ENCODE assay signal across 8 cellular contexts in the genomic region with DNA sequence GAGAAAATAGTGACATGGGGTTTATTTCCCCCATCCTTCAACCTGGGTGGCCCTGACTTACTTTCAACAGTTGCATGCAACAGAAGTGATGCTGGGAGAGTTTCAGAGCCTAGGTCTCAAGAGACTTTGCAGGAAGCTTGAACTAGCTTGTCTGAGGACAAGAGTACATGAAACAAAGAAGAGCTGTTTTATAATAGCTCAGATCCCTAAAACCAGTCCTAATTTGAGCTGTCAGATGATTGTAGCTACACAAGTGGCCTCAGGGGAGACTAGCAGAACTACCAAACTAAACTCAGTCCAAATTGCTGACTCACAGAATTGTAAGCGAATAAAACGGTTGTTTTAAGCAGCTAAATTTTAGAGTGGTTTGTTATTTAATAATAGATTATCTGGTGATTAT. TPM values are rescaled to one million over a fixed set of nuclear protein-coding genes. Genes with fewer than 3 reads are reported as not detected.
DNase-seq lines count a peak whose midpoint lies in the region; ATAC-seq and TF ChIP-seq lines count a peak whose summit lies in the region.

No MANE protein-coding gene starts in this region.

- no peak overlapping the region for H4K5ac ChIP-seq in mesendoderm (ENCODE audit: low read length)

- H3K56ac ChIP-seq in mesendoderm (ENCODE audit: low read length) = no peak overlapping the region

- intact Hi-C loops in body of pancreas (cut with DNase I) = no loop called here

- H3K4me3 ChIP-seq in BE2C (ENCODE audit: low read depth, low read length) = no peak overlapping the region
- H3K4me3 ChIP-seq in body of pancreas = no peak overlapping the region
- H3K4me3 ChIP-seq in mesendoderm (ENCODE audit: low read length) = no peak overlapping the region

- ATAC-seq in GM19372 (IDR thresholded peaks at IDR 0.05; ENCODE audit: low read depth, unreplicated experiment) (peak; percentile 80), HG03280 (IDR thresholded peaks at IDR 0.05; ENCODE audit: unreplicated experiment) (peak; percentile 83), body of pancreas (peak; percentile 18)

- H3K18ac ChIP-seq in mesendoderm (ENCODE audit: low read length) = no peak overlapping the region

- no peak overlapping the region for H3K4ac ChIP-seq in mesendoderm (ENCODE audit: low read depth, low read length)

- H3K36me3 ChIP-seq in BE2C = no peaks in the 10 kb centered on the region; the same call in 1 of the 2 replicates
- H3K36me3 ChIP-seq in body of pancreas (replicated peaks in 1 of 2; ENCODE audit: insufficient read depth in 1 of 2, low read depth in 2 of 2) = no peaks in the 10 kb centered on the region
- H3K36me3 ChIP-seq in mesendoderm (ENCODE audit: control insufficient read depth, insufficient read depth, low read length) = no peaks in the 10 kb centered on the region

- H2BK15ac ChIP-seq in mesendoderm (replicated peaks; ENCODE audit: low read depth) = no peak overlapping the region

- no peaks in the 10 kb centered on the region for H3K27me3 ChIP-seq in BE2C
- no peaks in the 10 kb centered on the region for H3K27me3 ChIP-seq in body of pancreas
- no peaks in the 10 kb centered on the region for H3K27me3 ChIP-seq in mesendoderm (ENCODE audit: insufficient read depth, low read length, poor library complexity)

- no peak overlapping the region for H2BK5ac ChIP-seq in mesendoderm (ENCODE audit: low read length)

- no peak overlapping the region for H4K8ac ChIP-seq in mesendoderm (ENCODE audit: low read depth, low read length)

- H3K4me2 ChIP-seq in mesendoderm (ENCODE audit: low read length) = no peak overlapping the region

- H3K23ac ChIP-seq in mesendoderm (ENCODE audit: low read length) = no peak overlapping the region

- 42 to 52% methylated on average over 2 of the region's 2 CpGs for WGBS in body of pancreas, 2 donors
- no CpG with 5 or more reads among the region's 2 CpGs for WGBS in mesendoderm (ENCODE audit: extremely low coverage, insufficient coverage, low lambda C conversion rate)

- H3K9me3 ChIP-seq in BE2C (no peaks in the 10 kb centered on the region), body of pancreas (no peaks in the 10 kb centered on the region)

- H2BK120ac ChIP-seq in mesendoderm (ENCODE audit: low read depth, low read length) = no peak overlapping the region

- TF ChIP-seq POLR2A in body of pancreas (IDR thresholded peaks at IDR 0.05) = no peak

- H3K9ac ChIP-seq in mesendoderm (ENCODE audit: low read length) = no peak overlapping the region

- no peak overlapping the region for H2AK5ac ChIP-seq in mesendoderm (ENCODE audit: low read length)

- peaks cover 6% of the 10 kb centered on the region for H3K79me1 ChIP-seq in mesendoderm (ENCODE audit: low read length)

- peaks cover 23% of the 10 kb centered on the region for H3K79me2 ChIP-seq in mesendoderm (ENCODE audit: control insufficient read depth, insufficient read depth, low read length)

- H3K4me1 ChIP-seq in BE2C (peaks cover 17% of the 10 kb centered on the region), body of pancreas (peaks cover 18% of the 10 kb centered on the region), mesendoderm (ENCODE audit: control insufficient read depth, low read depth, low read length) (no peaks in the 10 kb centered on the region)

- DNase-seq in BE2C (peak; percentile 51), body of pancreas (no peak), mesendoderm (no peak), kidney tubule cell (ENCODE audit: low spot score) (no peak), activated gamma-delta T cell treated with Interleukin-2 at 50 U/mL for 16 hours (no peak)
- DNase-seq in activated T-cell treated with anti-CD3 and anti-CD28 coated beads, Interleukin-2, amount 50 U/mL, for 1 hour = no peak

- TF ChIP-seq CTCF in BE2C (IDR thresholded peaks at IDR 0.05; ENCODE audit: low read depth, low read length) (no peak), body of pancreas (IDR thresholded peaks at IDR 0.05) (no peak)

- H3K27ac ChIP-seq in body of pancreas (no peak overlapping the region), mesendoderm (ENCODE audit: low read depth, low read length) (no peak overlapping the region)

RNA-seq across cellular contexts. Expression of gene RC3H1, which starts 17.1 kb away (rescaled TPM):
- 1.9 TPM for polyA plus RNA-seq in BE2C (2012; ENCODE audit: insufficient read depth, insufficient read length, low read depth)
- 10 to 100 TPM; 14.5 to 17.1 TPM for total RNA-seq in body of pancreas
- polyA plus RNA-seq in mesendoderm (2013, experiment 1 of 2) = 9.6 TPM
- 8.9 TPM for polyA plus RNA-seq in mesendoderm (2013, experiment 2 of 2)

Comparison
In these comparisons a context has a peak if more than half of its experiments do, and no peak if none do; other contexts are left out.
1. ATAC-seq: peak in every context shown above with its lines; median percentile 83 in HG03280; 80 in GM19372; 18 in body of pancreas.